In the genomic region with DNA sequence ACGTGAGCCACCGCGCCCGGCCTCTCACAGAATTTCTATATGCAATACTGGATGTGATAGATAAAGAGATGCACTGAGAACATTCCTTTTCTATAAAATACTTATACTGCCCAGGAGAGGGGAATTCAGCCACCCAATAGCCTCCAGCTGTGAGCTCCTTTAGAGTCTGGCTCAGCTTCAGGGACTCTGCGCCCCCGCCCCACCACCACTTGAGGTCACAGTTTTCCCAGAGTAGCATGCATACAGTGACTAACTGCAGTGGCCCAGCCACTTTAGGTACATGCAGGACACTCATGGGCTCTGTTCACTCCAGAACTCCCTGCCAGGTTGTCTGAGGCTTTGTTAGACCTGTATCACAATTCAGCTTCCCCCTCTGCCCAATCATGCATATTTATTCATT, we compare ENCODE assay signal across 17 cellular contexts.
DNase-seq lines count a peak whose midpoint lies in the region; ATAC-seq, FAIRE-seq and TF ChIP-seq lines count a peak whose summit lies in the region.
"Had no signal": no experiment of that assay in that cellular context is flagged by ENCODE, and none has a peak within 500 bp of the region (broad histone marks: within the 10 kb centered on the region; RNA-seq: fewer than 3 reads in every experiment).

No MANE protein-coding gene starts in this region.

- ATAC-seq in GM23338 (peak; percentile 72), WTC11 (peak; percentile 57; the same call in 1 of the 2 replicates)
- ATAC-seq: A549, K562 had no signal

- no peak for TF ChIP-seq EP300 in Ishikawa (IDR thresholded peaks at IDR 0.05; ENCODE audit: borderline replicate concordance)

- CTCF ChIA-PET in WTC11 (lab: Charles Lee): no interaction called here

- no peaks in the 10 kb centered on the region for H3K9me2 ChIP-seq in GM23338 (ENCODE audit: insufficient read depth)
- H3K9me2 ChIP-seq in hepatocyte (replicated peaks; ENCODE audit: insufficient read depth): no peaks in the 10 kb centered on the region

- no peak for FAIRE-seq in kidney (lab: Jason Lieb, UNC)
- FAIRE-seq: A549, H54, K562 had no signal

- intact Hi-C loops in kidney (cut with DNase I): no loop called here

- H3K27me3 ChIP-seq in GM23338 (ENCODE audit: insufficient read depth) (no peaks in the 10 kb centered on the region), hepatocyte (no peaks in the 10 kb centered on the region)
- H3K27me3 ChIP-seq: BE2C had no signal

- H3K27ac ChIP-seq in GM23338 (ENCODE audit: low read depth): no peak overlapping the region
- no peak overlapping the region for H3K27ac ChIP-seq in kidney (ENCODE audit: low read depth in 2 of 2, low read length in 2 of 2)
- H3K27ac ChIP-seq in hepatocyte: no peak overlapping the region
- H3K27ac ChIP-seq: A549, C4-2B had no signal

- H3K36me3 Mint-ChIP-seq in GM23338 (ENCODE audit: low read depth) (no peaks in the 10 kb centered on the region), WTC11 (no peaks in the 10 kb centered on the region), mesothelial cell of epicardium (no peaks in the 10 kb centered on the region)
- H3K36me3 Mint-ChIP-seq: CD4-positive, alpha-beta memory T cell had no signal

- H3K4me3 ChIP-seq in GM23338: no peak overlapping the region
- no peak overlapping the region for H3K4me3 ChIP-seq in kidney (ENCODE audit: low read length in 2 of 2)
- no peak overlapping the region for H3K4me3 ChIP-seq in hepatocyte
- H3K4me3 ChIP-seq: A549, K562 had no signal

- no peak overlapping the region for H3K9ac ChIP-seq in kidney (ENCODE audit: low read length in 2 of 2)

- H3K4me1 ChIP-seq in GM23338 (ENCODE audit: insufficient read depth) (no peaks in the 10 kb centered on the region), kidney (ENCODE audit: control insufficient read depth in 1 of 2, insufficient read depth in 1 of 2, low read depth in 1 of 2, low read length in 2 of 2) (no peaks in the 10 kb centered on the region), hepatocyte (ENCODE audit: insufficient read depth) (no peaks in the 10 kb centered on the region)
- H3K4me1 ChIP-seq: A549, BE2C had no signal

- H3K4me2 ChIP-seq in GM23338: no peak overlapping the region
- no peak overlapping the region for H3K4me2 ChIP-seq in hepatocyte
- H3K4me2 ChIP-seq: A549 had no signal

- H3K27ac Mint-ChIP-seq in GM23338: no peak overlapping the region
- H3K27ac Mint-ChIP-seq in WTC11: no peak overlapping the region
- H3K27ac Mint-ChIP-seq in mesothelial cell of epicardium: no peak overlapping the region

- H3K79me2 ChIP-seq in GM23338 (replicated peaks; ENCODE audit: insufficient read depth) (no peaks in the 10 kb centered on the region), hepatocyte (no peaks in the 10 kb centered on the region)

- DNase-seq in GM23338 (ENCODE audit: low spot score) (peak; percentile 27), WTC11 (ENCODE audit: low spot score) (no peak), kidney (peak; percentile 32), hepatocyte (ENCODE audit: low spot score) (no peak), cerebellar nuclear complex (lab: John Stamatoyannopoulos, UW) (no peak), mesothelial cell of epicardium (ENCODE audit: low spot score in 2 of 2, unreplicated experiment in 2 of 2) (no peak)
- DNase-seq: BE2C; CD4-positive, alpha-beta memory T cell; DMS153; DMS79 treated with DMSO at 0.1 percent for 48 hours; EL; GDM1 had no signal

- WGBS in hepatocyte (ENCODE audit: low lambda C conversion rate, missing lambda C conversion rate): 87% methylated on average over 6 of the region's 6 CpGs

- POLR2A ChIA-PET in WTC11 (lab: Charles Lee): no interaction called here

- no peaks in the 10 kb centered on the region for H3K9me3 Mint-ChIP-seq in GM23338
- no peaks in the 10 kb centered on the region for H3K9me3 Mint-ChIP-seq in WTC11
- peaks cover 7% of the 10 kb centered on the region for H3K9me3 Mint-ChIP-seq in mesothelial cell of epicardium

- TF ChIP-seq CTCF in GM23338 (conservative IDR thresholded peaks at IDR 0.05; ENCODE audit: low read depth in 2 of 2) (peak in 1 of 2 experiments; percentile 29; a peak in 2 of 4 replicates), WTC11 (IDR thresholded peaks at IDR 0.05) (no peak), kidney (IDR thresholded peaks at IDR 0.05; ENCODE audit: borderline replicate concordance, extremely low read depth, insufficient read depth) (no peak), hepatocyte (IDR thresholded peaks at IDR 0.05; ENCODE audit: poor library complexity) (no peak), mesothelial cell of epicardium (IDR thresholded peaks at IDR 0.05; ENCODE audit: unreplicated experiment) (no peak)

- no peaks in the 10 kb centered on the region for H3F3A ChIP-seq in GM23338 (replicated peaks; ENCODE audit: low read depth)

- no peak overlapping the region for H3K4me3 Mint-ChIP-seq in GM23338
- H3K4me3 Mint-ChIP-seq in WTC11: no peak overlapping the region
- no peak overlapping the region for H3K4me3 Mint-ChIP-seq in mesothelial cell of epicardium
- H3K4me3 Mint-ChIP-seq: CD4-positive, alpha-beta memory T cell had no signal

- no peaks in the 10 kb centered on the region for H3K9me3 ChIP-seq in kidney (ENCODE audit: control insufficient read depth in 1 of 2, low read length in 2 of 2)
- no peaks in the 10 kb centered on the region for H3K9me3 ChIP-seq in hepatocyte (ENCODE audit: low read depth)
- H3K9me3 ChIP-seq: A549, BE2C had no signal

- no peaks in the 10 kb centered on the region for H3K36me3 ChIP-seq in GM23338 (ENCODE audit: insufficient read depth)
- no peaks in the 10 kb centered on the region for H3K36me3 ChIP-seq in kidney (ENCODE audit: control insufficient read depth in 1 of 2, insufficient read depth in 2 of 2, low read length in 2 of 2)
- H3K36me3 ChIP-seq in hepatocyte (replicated peaks; ENCODE audit: insufficient read depth, low read depth): no peaks in the 10 kb centered on the region
- H3K36me3 ChIP-seq: BE2C had no signal

- no peak overlapping the region for H2AFZ ChIP-seq in GM23338
- H2AFZ ChIP-seq in hepatocyte: no peak overlapping the region

- H3K4me1 Mint-ChIP-seq in GM23338 (no peaks in the 10 kb centered on the region), WTC11 (no peaks in the 10 kb centered on the region), mesothelial cell of epicardium (no peaks in the 10 kb centered on the region)
- H3K4me1 Mint-ChIP-seq: CD4-positive, alpha-beta memory T cell had no signal

- TF ChIP-seq RAD21 in Ishikawa (IDR thresholded peaks at IDR 0.05; ENCODE audit: low read depth): peak; percentile 13

- H4K20me1 ChIP-seq in GM23338 (replicated peaks; ENCODE audit: insufficient read depth) (no peaks in the 10 kb centered on the region), hepatocyte (ENCODE audit: insufficient read depth, poor library complexity, severe bottlenecking) (no peaks in the 10 kb centered on the region)

- H3K27me3 Mint-ChIP-seq in GM23338 (ENCODE audit: insufficient read depth, low read depth, poor library complexity): no peaks in the 10 kb centered on the region
- no peaks in the 10 kb centered on the region; the same call in none of the 2 replicates for H3K27me3 Mint-ChIP-seq in WTC11 (ENCODE audit: low read depth)
- no peaks in the 10 kb centered on the region for H3K27me3 Mint-ChIP-seq in mesothelial cell of epicardium (ENCODE audit: low read depth)
- H3K27me3 Mint-ChIP-seq: CD4-positive, alpha-beta memory T cell had no signal

TF ChIP-seq in GM23338, 12 proteins besides CTCF, POLR2A, EP300 and RAD21 (continues in another document):
- TF ChIP-seq CREB1 (CRISPR knock-in tag; IDR thresholded peaks at IDR 0.05; ENCODE audit: low read depth): no peak
- no peak for TF ChIP-seq EZH2 (IDR thresholded peaks at IDR 0.05; ENCODE audit: low read depth, unreplicated experiment)

TF ChIP-seq in Ishikawa, 13 proteins besides CTCF, POLR2A, EP300 and RAD21:
- TF ChIP-seq, protein P1, sequence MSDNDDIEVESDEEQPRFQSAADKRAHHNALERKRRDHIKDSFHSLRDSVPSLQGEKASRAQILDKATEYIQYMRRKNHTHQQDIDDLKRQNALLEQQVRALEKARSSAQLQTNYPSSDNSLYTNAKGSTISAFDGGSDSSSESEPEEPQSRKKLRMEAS (IDR thresholded peaks at IDR 0.05): no peak
- TF ChIP-seq TEAD4 (IDR thresholded peaks at IDR 0.05): no peak
- no peak for TF ChIP-seq ZBTB7A (IDR thresholded peaks at IDR 0.05; ENCODE audit: low read depth)
- no peak for TF ChIP-seq TAF1 (IDR thresholded peaks at IDR 0.05; ENCODE audit: low read depth)
- TF ChIP-seq CEBPB (IDR thresholded peaks at IDR 0.05): no peak
- TF ChIP-seq, protein P2, sequence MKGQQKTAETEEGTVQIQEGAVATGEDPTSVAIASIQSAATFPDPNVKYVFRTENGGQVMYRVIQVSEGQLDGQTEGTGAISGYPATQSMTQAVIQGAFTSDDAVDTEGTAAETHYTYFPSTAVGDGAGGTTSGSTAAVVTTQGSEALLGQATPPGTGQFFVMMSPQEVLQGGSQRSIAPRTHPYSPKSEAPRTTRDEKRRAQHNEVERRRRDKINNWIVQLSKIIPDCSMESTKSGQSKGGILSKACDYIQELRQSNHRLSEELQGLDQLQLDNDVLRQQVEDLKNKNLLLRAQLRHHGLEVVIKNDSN (IDR thresholded peaks at IDR 0.05): no peak
- no peak for TF ChIP-seq NFIC (IDR thresholded peaks at IDR 0.05)
- TF ChIP-seq CREB1 (IDR thresholded peaks at IDR 0.05; ENCODE audit: low read depth): no peak
TF ChIP-seq in Ishikawa: peak in this region for 0.

TF ChIP-seq in WTC11, 78 proteins besides CTCF, POLR2A, EP300 and RAD21:
- TF ChIP-seq ZNF121 (CRISPR knock-in tag; IDR thresholded peaks at IDR 0.05) (0 out of 2 replicates have a peak, but pooled peaks have one; percentile 7), PRRX2 (CRISPR knock-in tag; IDR thresholded peaks at IDR 0.05) (no peak), CDX4 (CRISPR knock-in tag; IDR thresholded peaks at IDR 0.05; ENCODE audit: borderline replicate concordance) (no peak), SMAD3 (CRISPR knock-in tag; IDR thresholded peaks at IDR 0.05; ENCODE audit: borderline replicate concordance) (no peak)
- TF ChIP-seq, protein P3, sequence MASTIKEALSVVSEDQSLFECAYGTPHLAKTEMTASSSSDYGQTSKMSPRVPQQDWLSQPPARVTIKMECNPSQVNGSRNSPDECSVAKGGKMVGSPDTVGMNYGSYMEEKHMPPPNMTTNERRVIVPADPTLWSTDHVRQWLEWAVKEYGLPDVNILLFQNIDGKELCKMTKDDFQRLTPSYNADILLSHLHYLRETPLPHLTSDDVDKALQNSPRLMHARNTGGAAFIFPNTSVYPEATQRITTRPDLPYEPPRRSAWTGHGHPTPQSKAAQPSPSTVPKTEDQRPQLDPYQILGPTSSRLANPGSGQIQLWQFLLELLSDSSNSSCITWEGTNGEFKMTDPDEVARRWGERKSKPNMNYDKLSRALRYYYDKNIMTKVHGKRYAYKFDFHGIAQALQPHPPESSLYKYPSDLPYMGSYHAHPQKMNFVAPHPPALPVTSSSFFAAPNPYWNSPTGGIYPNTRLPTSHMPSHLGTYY (CRISPR knock-in tag; IDR thresholded peaks at IDR 0.05): no peak

Comparison
In these comparisons a context has a peak if more than half of its experiments do, and no peak if none do; other contexts are left out.
1. DNase-seq: peak in GM23338 (single experiment) and kidney (single experiment); none in WTC11 (single experiment), hepatocyte (single experiment), cerebellar nuclear complex (0 of 2) and mesothelial cell of epicardium (0 of 2).